Comparison of ENCODE assay signal across 1 cellular context in the genomic region with DNA sequence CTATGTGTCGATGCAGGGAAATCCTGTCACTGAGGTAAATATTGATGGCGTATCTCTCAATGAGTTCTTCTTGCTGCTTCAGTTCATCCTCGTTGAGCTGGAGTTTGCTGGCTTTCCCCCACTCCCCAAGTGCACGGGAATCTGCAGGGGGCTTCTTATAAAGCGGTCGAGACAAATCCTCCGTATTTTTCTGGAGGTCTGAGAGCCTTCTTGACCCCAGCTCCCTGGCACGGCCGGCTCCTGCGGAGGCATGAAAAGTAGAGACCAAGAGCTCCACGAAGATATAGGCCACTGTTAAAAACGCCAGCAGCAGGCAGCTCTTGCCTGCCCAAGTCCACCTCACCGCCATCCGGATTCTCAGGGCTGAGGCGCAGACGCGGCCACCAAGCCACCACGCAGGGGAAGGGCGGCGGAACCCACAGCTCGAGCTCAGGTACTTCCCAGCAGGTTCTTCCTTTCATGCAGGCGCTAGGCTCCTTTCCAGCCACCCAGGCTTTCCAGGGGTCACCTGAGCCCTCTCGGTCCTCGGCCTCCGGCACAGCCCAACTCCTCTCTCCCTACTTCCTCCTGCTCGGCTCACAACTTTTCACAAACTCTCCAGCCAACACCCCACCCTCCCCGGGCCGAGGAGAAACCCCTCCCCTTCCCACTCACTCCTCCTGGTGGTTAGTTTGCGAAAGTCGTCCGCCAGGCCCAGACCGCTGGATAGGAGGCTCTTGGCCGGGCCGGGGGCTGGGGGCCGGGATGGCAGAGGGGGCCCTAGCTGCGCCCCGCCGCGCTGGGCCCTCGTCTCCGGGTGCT.
TF ChIP-seq lines count a peak whose summit lies in the region.

A gene (minus strand): TSS at position 596 of the 801 bp plus-strand sequence. CDS start 247 bp downstream, at position 349.

TF ChIP-seq in HepG2, 621 proteins besides CTCF, POLR2A, EP300 and RAD21 (continued from another document and continues in another):
- TF ChIP-seq CEBPG (CRISPR knock-in tag; IDR thresholded peaks at IDR 0.05) (no peak), ZNF788 (CRISPR knock-in tag; IDR thresholded peaks at IDR 0.05; ENCODE audit: borderline replicate concordance) (no peak), KAT7 (CRISPR knock-in tag; IDR thresholded peaks at IDR 0.05; ENCODE audit: borderline replicate concordance) (peak; percentile 52; the same call in 1 of the 2 replicates), DR1 (CRISPR knock-in tag; IDR thresholded peaks at IDR 0.05) (peak; percentile 40; the same call in 1 of the 2 replicates), CCDC6 (CRISPR knock-in tag; IDR thresholded peaks at IDR 0.05) (no peak), RORA (CRISPR knock-in tag; IDR thresholded peaks at IDR 0.05) (no peak), ZC3H4 (CRISPR knock-in tag; IDR thresholded peaks at IDR 0.05; ENCODE audit: borderline replicate concordance) (no peak), BORCS8-MEF2B (CRISPR knock-in tag; IDR thresholded peaks at IDR 0.05) (0 out of 2 replicates have a peak, but pooled peaks have one; percentile 26), MAFG (CRISPR knock-in tag; IDR thresholded peaks at IDR 0.05) (no peak), ZNF615 (CRISPR knock-in tag; IDR thresholded peaks at IDR 0.05; ENCODE audit: borderline replicate concordance) (no peak), ZNF331 (CRISPR knock-in tag; IDR thresholded peaks at IDR 0.05) (peak; percentile 46; the same call in 1 of the 2 replicates), ELF4 (CRISPR knock-in tag; IDR thresholded peaks at IDR 0.05; ENCODE audit: borderline replicate concordance) (no peak), RXRB (CRISPR knock-in tag; IDR thresholded peaks at IDR 0.05; ENCODE audit: borderline replicate concordance) (peak; percentile 25; the same call in 1 of the 2 replicates), RFX1 (IDR thresholded peaks at IDR 0.05) (no peak), ISX (CRISPR knock-in tag; conservative IDR thresholded peaks at IDR 0.05) (no peak), FOSL2 (CRISPR knock-in tag; IDR thresholded peaks at IDR 0.05) (0 out of 2 replicates have a peak, but pooled peaks have one; percentile 13), RAD51 (IDR thresholded peaks at IDR 0.05; ENCODE audit: borderline replicate concordance) (no peak), ZNF12 (CRISPR knock-in tag; IDR thresholded peaks at IDR 0.05) (0 out of 2 replicates have a peak, but pooled peaks have one; percentile 10), STAG1 (CRISPR knock-in tag; IDR thresholded peaks at IDR 0.05) (peak; percentile 61), SMYD3 (CRISPR knock-in tag; IDR thresholded peaks at IDR 0.05) (0 out of 2 replicates have a peak, but pooled peaks have one; percentile 41), MEF2D (CRISPR knock-in tag; IDR thresholded peaks at IDR 0.05) (0 out of 2 replicates have a peak, but pooled peaks have one; percentile 50), HOXA3 (CRISPR knock-in tag; IDR thresholded peaks at IDR 0.05) (peak; percentile 44; the same call in 1 of the 2 replicates), TEAD2 (CRISPR knock-in tag; IDR thresholded peaks at IDR 0.05) (no peak), HDAC6 (IDR thresholded peaks at IDR 0.05; ENCODE audit: low read depth, low read length) (no peak), KDM5B (CRISPR knock-in tag; IDR thresholded peaks at IDR 0.05; ENCODE audit: borderline replicate concordance) (peak; percentile 20; the same call in 1 of the 2 replicates), ZNF333 (CRISPR knock-in tag; IDR thresholded peaks at IDR 0.05; ENCODE audit: borderline replicate concordance) (peak; percentile 52; the same call in 1 of the 2 replicates), ZNF160 (CRISPR knock-in tag; IDR thresholded peaks at IDR 0.05) (no peak), HDAC1 (CRISPR knock-in tag; IDR thresholded peaks at IDR 0.05) (peak; percentile 60), ZNF317 (CRISPR knock-in tag; IDR thresholded peaks at IDR 0.05) (peak; percentile 67), ZNF329 (CRISPR knock-in tag; IDR thresholded peaks at IDR 0.05; ENCODE audit: low read depth) (0 out of 2 replicates have a peak, but pooled peaks have one; percentile 44), ZBTB20 (CRISPR knock-in tag; IDR thresholded peaks at IDR 0.05; ENCODE audit: borderline replicate concordance, low read depth) (peak; percentile 41; the same call in 1 of the 2 replicates), KAT2B (IDR thresholded peaks at IDR 0.05; ENCODE audit: borderline replicate concordance, low read depth, low read length) (no peak), TGIF2 (CRISPR knock-in tag; IDR thresholded peaks at IDR 0.05) (peak; percentile 43; the same call in 1 of the 2 replicates), SOX5 (CRISPR knock-in tag; IDR thresholded peaks at IDR 0.05; ENCODE audit: borderline replicate concordance) (peak; percentile 20; the same call in 1 of the 2 replicates), AHR (CRISPR knock-in tag; IDR thresholded peaks at IDR 0.05) (0 out of 2 replicates have a peak, but pooled peaks have one; percentile 30), HES4 (CRISPR knock-in tag; IDR thresholded peaks at IDR 0.05; ENCODE audit: borderline replicate concordance) (no peak), ZNF713 (CRISPR knock-in tag; IDR thresholded peaks at IDR 0.05) (no peak), MIER2 (CRISPR knock-in tag; IDR thresholded peaks at IDR 0.05) (0 out of 2 replicates have a peak, but pooled peaks have one; percentile 38), NFKBIZ (CRISPR knock-in tag; IDR thresholded peaks at IDR 0.05) (0 out of 2 replicates have a peak, but pooled peaks have one; percentile 26), YEATS4 (CRISPR knock-in tag; IDR thresholded peaks at IDR 0.05; ENCODE audit: borderline replicate concordance) (peak; percentile 61)
- TF ChIP-seq, protein P1, sequence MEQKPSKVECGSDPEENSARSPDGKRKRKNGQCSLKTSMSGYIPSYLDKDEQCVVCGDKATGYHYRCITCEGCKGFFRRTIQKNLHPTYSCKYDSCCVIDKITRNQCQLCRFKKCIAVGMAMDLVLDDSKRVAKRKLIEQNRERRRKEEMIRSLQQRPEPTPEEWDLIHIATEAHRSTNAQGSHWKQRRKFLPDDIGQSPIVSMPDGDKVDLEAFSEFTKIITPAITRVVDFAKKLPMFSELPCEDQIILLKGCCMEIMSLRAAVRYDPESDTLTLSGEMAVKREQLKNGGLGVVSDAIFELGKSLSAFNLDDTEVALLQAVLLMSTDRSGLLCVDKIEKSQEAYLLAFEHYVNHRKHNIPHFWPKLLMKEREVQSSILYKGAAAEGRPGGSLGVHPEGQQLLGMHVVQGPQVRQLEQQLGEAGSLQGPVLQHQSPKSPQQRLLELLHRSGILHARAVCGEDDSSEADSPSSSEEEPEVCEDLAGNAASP (CRISPR knock-in tag; IDR thresholded peaks at IDR 0.05; ENCODE audit: borderline replicate concordance) = peak; percentile 32; the same call in 1 of the 2 replicates
- TF ChIP-seq, protein P2, sequence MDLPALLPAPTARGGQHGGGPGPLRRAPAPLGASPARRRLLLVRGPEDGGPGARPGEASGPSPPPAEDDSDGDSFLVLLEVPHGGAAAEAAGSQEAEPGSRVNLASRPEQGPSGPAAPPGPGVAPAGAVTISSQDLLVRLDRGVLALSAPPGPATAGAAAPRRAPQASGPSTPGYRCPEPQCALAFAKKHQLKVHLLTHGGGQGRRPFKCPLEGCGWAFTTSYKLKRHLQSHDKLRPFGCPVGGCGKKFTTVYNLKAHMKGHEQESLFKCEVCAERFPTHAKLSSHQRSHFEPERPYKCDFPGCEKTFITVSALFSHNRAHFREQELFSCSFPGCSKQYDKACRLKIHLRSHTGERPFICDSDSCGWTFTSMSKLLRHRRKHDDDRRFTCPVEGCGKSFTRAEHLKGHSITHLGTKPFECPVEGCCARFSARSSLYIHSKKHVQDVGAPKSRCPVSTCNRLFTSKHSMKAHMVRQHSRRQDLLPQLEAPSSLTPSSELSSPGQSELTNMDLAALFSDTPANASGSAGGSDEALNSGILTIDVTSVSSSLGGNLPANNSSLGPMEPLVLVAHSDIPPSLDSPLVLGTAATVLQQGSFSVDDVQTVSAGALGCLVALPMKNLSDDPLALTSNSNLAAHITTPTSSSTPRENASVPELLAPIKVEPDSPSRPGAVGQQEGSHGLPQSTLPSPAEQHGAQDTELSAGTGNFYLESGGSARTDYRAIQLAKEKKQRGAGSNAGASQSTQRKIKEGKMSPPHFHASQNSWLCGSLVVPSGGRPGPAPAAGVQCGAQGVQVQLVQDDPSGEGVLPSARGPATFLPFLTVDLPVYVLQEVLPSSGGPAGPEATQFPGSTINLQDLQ (CRISPR knock-in tag; IDR thresholded peaks at IDR 0.05) = no peak
- TF ChIP-seq, protein P3, sequence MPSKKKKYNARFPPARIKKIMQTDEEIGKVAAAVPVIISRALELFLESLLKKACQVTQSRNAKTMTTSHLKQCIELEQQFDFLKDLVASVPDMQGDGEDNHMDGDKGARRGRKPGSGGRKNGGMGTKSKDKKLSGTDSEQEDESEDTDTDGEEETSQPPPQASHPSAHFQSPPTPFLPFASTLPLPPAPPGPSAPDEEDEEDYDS (CRISPR knock-in tag; IDR thresholded peaks at IDR 0.05) = peak; percentile 77
- TF ChIP-seq, protein P4, sequence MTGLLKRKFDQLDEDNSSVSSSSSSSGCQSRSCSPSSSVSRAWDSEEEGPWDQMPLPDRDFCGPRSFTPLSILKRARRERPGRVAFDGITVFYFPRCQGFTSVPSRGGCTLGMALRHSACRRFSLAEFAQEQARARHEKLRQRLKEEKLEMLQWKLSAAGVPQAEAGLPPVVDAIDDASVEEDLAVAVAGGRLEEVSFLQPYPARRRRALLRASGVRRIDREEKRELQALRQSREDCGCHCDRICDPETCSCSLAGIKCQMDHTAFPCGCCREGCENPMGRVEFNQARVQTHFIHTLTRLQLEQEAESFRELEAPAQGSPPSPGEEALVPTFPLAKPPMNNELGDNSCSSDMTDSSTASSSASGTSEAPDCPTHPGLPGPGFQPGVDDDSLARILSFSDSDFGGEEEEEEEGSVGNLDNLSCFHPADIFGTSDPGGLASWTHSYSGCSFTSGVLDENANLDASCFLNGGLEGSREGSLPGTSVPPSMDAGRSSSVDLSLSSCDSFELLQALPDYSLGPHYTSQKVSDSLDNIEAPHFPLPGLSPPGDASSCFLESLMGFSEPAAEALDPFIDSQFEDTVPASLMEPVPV (CRISPR knock-in tag; IDR thresholded peaks at IDR 0.05) = 0 out of 2 replicates have a peak, but pooled peaks have one; percentile 20
- TF ChIP-seq, protein P5, sequence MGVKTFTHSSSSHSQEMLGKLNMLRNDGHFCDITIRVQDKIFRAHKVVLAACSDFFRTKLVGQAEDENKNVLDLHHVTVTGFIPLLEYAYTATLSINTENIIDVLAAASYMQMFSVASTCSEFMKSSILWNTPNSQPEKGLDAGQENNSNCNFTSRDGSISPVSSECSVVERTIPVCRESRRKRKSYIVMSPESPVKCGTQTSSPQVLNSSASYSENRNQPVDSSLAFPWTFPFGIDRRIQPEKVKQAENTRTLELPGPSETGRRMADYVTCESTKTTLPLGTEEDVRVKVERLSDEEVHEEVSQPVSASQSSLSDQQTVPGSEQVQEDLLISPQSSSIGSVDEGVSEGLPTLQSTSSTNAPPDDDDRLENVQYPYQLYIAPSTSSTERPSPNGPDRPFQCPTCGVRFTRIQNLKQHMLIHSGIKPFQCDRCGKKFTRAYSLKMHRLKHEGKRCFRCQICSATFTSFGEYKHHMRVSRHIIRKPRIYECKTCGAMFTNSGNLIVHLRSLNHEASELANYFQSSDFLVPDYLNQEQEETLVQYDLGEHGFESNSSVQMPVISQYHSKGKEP (CRISPR knock-in tag; IDR thresholded peaks at IDR 0.05) = no peak
- TF ChIP-seq, protein P6, sequence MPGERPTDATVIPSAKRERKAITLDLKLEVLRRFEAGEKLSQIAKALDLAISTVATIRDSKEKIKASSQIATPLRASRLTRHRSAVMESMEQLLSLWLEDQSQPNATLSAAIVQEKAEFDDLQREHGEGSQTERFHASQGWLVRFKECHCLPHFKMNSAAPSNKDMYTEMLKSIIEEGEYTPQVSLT (CRISPR knock-in tag; IDR thresholded peaks at IDR 0.05; ENCODE audit: borderline replicate concordance, low read depth) = no peak
- TF ChIP-seq, protein P7, sequence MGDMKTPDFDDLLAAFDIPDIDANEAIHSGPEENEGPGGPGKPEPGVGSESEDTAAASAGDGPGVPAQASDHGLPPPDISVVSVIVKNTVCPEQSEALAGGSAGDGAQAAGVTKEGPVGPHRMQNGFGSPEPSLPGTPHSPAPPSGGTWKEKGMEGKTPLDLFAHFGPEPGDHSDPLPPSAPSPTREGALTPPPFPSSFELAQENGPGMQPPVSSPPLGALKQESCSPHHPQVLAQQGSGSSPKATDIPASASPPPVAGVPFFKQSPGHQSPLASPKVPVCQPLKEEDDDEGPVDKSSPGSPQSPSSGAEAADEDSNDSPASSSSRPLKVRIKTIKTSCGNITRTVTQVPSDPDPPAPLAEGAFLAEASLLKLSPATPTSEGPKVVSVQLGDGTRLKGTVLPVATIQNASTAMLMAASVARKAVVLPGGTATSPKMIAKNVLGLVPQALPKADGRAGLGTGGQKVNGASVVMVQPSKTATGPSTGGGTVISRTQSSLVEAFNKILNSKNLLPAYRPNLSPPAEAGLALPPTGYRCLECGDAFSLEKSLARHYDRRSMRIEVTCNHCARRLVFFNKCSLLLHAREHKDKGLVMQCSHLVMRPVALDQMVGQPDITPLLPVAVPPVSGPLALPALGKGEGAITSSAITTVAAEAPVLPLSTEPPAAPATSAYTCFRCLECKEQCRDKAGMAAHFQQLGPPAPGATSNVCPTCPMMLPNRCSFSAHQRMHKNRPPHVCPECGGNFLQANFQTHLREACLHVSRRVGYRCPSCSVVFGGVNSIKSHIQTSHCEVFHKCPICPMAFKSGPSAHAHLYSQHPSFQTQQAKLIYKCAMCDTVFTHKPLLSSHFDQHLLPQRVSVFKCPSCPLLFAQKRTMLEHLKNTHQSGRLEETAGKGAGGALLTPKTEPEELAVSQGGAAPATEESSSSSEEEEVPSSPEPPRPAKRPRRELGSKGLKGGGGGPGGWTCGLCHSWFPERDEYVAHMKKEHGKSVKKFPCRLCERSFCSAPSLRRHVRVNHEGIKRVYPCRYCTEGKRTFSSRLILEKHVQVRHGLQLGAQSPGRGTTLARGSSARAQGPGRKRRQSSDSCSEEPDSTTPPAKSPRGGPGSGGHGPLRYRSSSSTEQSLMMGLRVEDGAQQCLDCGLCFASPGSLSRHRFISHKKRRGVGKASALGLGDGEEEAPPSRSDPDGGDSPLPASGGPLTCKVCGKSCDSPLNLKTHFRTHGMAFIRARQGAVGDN (CRISPR knock-in tag; IDR thresholded peaks at IDR 0.05) = peak; percentile 69
